9 cellular contexts compared by ENCODE assay signal in the genomic region with DNA sequence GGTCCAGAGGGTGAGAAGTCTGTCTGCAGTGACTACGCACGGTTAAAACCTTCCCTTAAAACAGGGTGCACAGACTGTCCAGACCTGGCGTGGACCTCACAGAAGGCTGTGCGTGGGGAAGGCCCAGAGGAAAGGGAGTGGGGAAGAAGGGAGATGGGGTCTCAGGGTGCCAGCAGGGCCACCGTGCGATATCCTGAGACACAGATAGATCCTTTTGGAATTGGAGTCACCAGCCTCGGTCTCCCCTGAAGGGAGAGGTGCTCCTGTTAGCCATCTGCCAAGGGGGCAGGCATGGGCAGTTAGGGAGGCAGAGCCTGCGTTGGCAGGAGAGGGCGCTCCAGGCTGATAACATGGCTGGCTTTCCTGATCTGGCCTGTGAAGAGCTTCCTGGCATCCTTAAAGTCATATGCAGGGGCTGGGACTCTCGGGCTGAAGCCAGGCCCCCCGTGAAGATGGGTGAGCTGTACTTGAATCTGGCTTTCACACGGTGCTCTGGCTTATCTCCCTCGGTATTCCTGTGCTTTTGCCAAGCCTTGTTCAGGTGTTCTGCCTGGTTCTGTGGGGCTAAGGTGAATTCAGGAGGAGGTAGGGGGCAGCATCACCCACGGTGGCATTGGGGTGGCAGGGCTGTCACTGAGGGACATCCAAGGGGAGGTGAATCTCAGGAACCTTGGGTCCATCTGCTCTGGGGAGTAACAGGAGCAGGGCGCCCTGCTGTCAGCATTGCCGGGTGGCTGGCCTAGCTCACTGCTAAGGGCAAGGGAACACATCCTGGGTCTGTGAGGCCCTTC.
DNase-seq lines count a peak whose midpoint lies in the region; ATAC-seq and TF ChIP-seq lines count a peak whose summit lies in the region.
"Had no signal": no experiment of that assay in that cellular context is flagged by ENCODE, and none has a peak within 500 bp of the region (broad histone marks: within the 10 kb centered on the region; RNA-seq: fewer than 3 reads in every experiment).

No MANE protein-coding gene starts in this region.

- no peaks in the 10 kb centered on the region for H3K79me2 ChIP-seq in mesendoderm (ENCODE audit: control insufficient read depth, insufficient read depth, low read length)

- H3K56ac ChIP-seq in mesendoderm (ENCODE audit: low read length) = no peak overlapping the region

- H4K5ac ChIP-seq in mesendoderm (ENCODE audit: low read length) = no peak overlapping the region

- no peak overlapping the region for H3K4me3 Mint-ChIP-seq in chondrocyte (ENCODE audit: unreplicated experiment)
- no peak overlapping the region for H3K4me3 Mint-ChIP-seq in activated naive CD8-positive, alpha-beta T cell treated with anti-CD3 and anti-CD28 coated beads, Interleukin-2, amount 50 U/mL, for 24 hours

- H4K8ac ChIP-seq in mesendoderm (ENCODE audit: low read depth, low read length) = no peak overlapping the region

- TF ChIP-seq CTCF in chondrocyte (IDR thresholded peaks at IDR 0.05) = peak; percentile 57

- no peak overlapping the region for H3K23ac ChIP-seq in mesendoderm (ENCODE audit: low read length)

- H3K4me3 ChIP-seq in mesendoderm (ENCODE audit: low read length) = no peak overlapping the region

- H3K27ac ChIP-seq in mesendoderm (ENCODE audit: low read depth, low read length) = no peak overlapping the region

- H3K4ac ChIP-seq in mesendoderm (ENCODE audit: low read depth, low read length) = no peak overlapping the region

- DNase-seq in DMS 273 treated with DMSO at 0.1 percent for 48 hours (lab: John Stamatoyannopoulos, UW) = peak; percentile 3
- DNase-seq in NCI-H2196 (lab: John Stamatoyannopoulos, UW; ENCODE audit: unreplicated experiment) = peak; percentile 59
- no peak for DNase-seq in chondrocyte (ENCODE audit: low spot score)
- DNase-seq in mesendoderm = peak; percentile 49
- no peak for DNase-seq in activated naive CD8-positive, alpha-beta T cell treated with anti-CD3 and anti-CD28 coated beads, Interleukin-2, amount 50 U/mL, for 24 hours
- no peak for DNase-seq in stimulated activated CD4-positive, alpha-beta T cell treated with anti-CD3 and anti-CD28 coated beads, Interleukin-12 subunit alpha, Interleukin-12 subunit beta, amount 100 ng/mL, for 4 hours
- no peak for DNase-seq in A172 (ENCODE audit: low spot score)
- DNase-seq: activated naive CD4-positive, alpha-beta T cell had no signal

- no peaks in the 10 kb centered on the region for H3K4me1 ChIP-seq in mesendoderm (ENCODE audit: control insufficient read depth, low read depth, low read length)

- H3K27me3 Mint-ChIP-seq in chondrocyte (ENCODE audit: low read depth) = peaks cover 4% of the 10 kb centered on the region
- H3K27me3 Mint-ChIP-seq in activated naive CD8-positive, alpha-beta T cell treated with anti-CD3 and anti-CD28 coated beads, Interleukin-2, amount 50 U/mL, for 24 hours = no peaks in the 10 kb centered on the region

- H2BK5ac ChIP-seq in mesendoderm (ENCODE audit: low read length) = no peak overlapping the region

- H2BK15ac ChIP-seq in mesendoderm (replicated peaks; ENCODE audit: low read depth) = no peak overlapping the region

- no peak overlapping the region for H3K27ac Mint-ChIP-seq in chondrocyte (ENCODE audit: unreplicated experiment)
- H3K27ac Mint-ChIP-seq in activated naive CD8-positive, alpha-beta T cell treated with anti-CD3 and anti-CD28 coated beads, Interleukin-2, amount 50 U/mL, for 24 hours = no peak overlapping the region

- no peak overlapping the region for H2AK5ac ChIP-seq in mesendoderm (ENCODE audit: low read length)

- H3K18ac ChIP-seq in mesendoderm (ENCODE audit: low read length) = no peak overlapping the region

- H2BK120ac ChIP-seq in mesendoderm (ENCODE audit: low read depth, low read length) = no peak overlapping the region

- H3K36me3 ChIP-seq in mesendoderm (ENCODE audit: control insufficient read depth, insufficient read depth, low read length) = no peaks in the 10 kb centered on the region

- H3K27me3 ChIP-seq in mesendoderm (ENCODE audit: insufficient read depth, low read length, poor library complexity) = no peaks in the 10 kb centered on the region

- no peak for ATAC-seq in activated naive CD8-positive, alpha-beta T cell treated with anti-CD3 and anti-CD28 coated beads, Interleukin-2, amount 50 U/mL, for 24 hours
- ATAC-seq in GM21723 (IDR thresholded peaks at IDR 0.05; ENCODE audit: unreplicated experiment) = no peak

- no peaks in the 10 kb centered on the region for H3K79me1 ChIP-seq in mesendoderm (ENCODE audit: low read length)

- H3K9ac ChIP-seq in mesendoderm (ENCODE audit: low read length) = no peak overlapping the region

- no CpG with 5 or more reads among the region's 16 CpGs for WGBS in mesendoderm (ENCODE audit: extremely low coverage, insufficient coverage, low lambda C conversion rate)

- peaks cover under 1% of the 10 kb centered on the region for H3K9me3 Mint-ChIP-seq in chondrocyte (ENCODE audit: low read depth)
- no peaks in the 10 kb centered on the region for H3K9me3 Mint-ChIP-seq in activated naive CD8-positive, alpha-beta T cell treated with anti-CD3 and anti-CD28 coated beads, Interleukin-2, amount 50 U/mL, for 24 hours

- H3K4me2 ChIP-seq in mesendoderm (ENCODE audit: low read length) = no peak overlapping the region

- no peaks in the 10 kb centered on the region for H3K36me3 Mint-ChIP-seq in chondrocyte (ENCODE audit: low read depth)
- no peaks in the 10 kb centered on the region for H3K36me3 Mint-ChIP-seq in activated naive CD8-positive, alpha-beta T cell treated with anti-CD3 and anti-CD28 coated beads, Interleukin-2, amount 50 U/mL, for 24 hours (ENCODE audit: low read depth)

- no peaks in the 10 kb centered on the region for H3K4me1 Mint-ChIP-seq in chondrocyte (ENCODE audit: low read depth)
- H3K4me1 Mint-ChIP-seq in activated naive CD8-positive, alpha-beta T cell treated with anti-CD3 and anti-CD28 coated beads, Interleukin-2, amount 50 U/mL, for 24 hours = no peaks in the 10 kb centered on the region

Comparison
In these comparisons a context has a peak if more than half of its experiments do, and no peak if none do; other contexts are left out.
1. DNase-seq: peak in DMS 273 treated with DMSO at 0.1 percent for 48 hours (single experiment), NCI-H2196 (single experiment) and mesendoderm (single experiment); none in chondrocyte (single experiment), activated naive CD8-positive, alpha-beta T cell treated with anti-CD3 and anti-CD28 coated beads, Interleukin-2, amount 50 U/mL, for 24 hours (single experiment), stimulated activated CD4-positive, alpha-beta T cell treated with anti-CD3 and anti-CD28 coated beads, Interleukin-12 subunit alpha, Interleukin-12 subunit beta, amount 100 ng/mL, for 4 hours (single experiment) and A172 (single experiment).